ENCODE assay signal across 17 cellular contexts in the genomic region with DNA sequence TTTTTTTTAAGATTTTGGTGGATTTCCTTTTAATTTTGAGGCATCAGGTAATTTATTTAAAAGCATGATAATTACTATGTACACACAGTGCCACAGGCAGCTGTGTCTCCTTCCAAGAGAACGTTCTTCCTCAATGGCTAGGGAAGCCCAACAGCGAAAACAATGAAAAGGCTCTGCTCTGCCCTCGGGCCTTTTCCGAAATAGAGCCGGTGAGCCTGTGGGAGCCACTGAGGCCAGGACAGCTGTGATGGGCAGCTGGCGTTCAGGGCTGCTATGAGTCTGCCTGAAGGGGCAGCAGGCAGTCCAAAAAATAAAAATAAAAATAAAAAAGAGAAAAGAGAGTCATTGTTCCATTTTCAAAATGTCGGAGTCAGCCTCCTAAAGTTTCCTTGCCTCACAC.
DNase-seq lines count a peak whose midpoint lies in the region; ATAC-seq and TF ChIP-seq lines count a peak whose summit lies in the region.
"Had no signal": no experiment of that assay in that cellular context is flagged by ENCODE, and none has a peak within 500 bp of the region (broad histone marks: within the 10 kb centered on the region; RNA-seq: fewer than 3 reads in every experiment).

No MANE protein-coding gene starts in this region.

- no peak overlapping the region for H3K4me3 ChIP-seq in psoas muscle
- H3K4me3 ChIP-seq: BLaER1, GM23248, HAP-1 had no signal

- no peaks in the 10 kb centered on the region for H3K27me3 ChIP-seq in psoas muscle (ENCODE audit: insufficient read depth in 3 of 3, low read length in 2 of 3)
- H3K27me3 ChIP-seq: BLaER1 had no signal

- peak overlapping the region; percentile 3 for H3K27ac ChIP-seq in psoas muscle
- H3K27ac ChIP-seq: BLaER1, GM23248 had no signal

- H3K9me3 ChIP-seq in psoas muscle: no peaks in the 10 kb centered on the region
- H3K9me3 ChIP-seq: HAP-1 had no signal

- WGBS in psoas muscle, 3 donors: 49 to 71% (median 57%) methylated on average over 7 of the region's 7 CpGs

- intact Hi-C loops in psoas muscle (cut with DNase I): no loop called here

- H3K4me1 ChIP-seq in psoas muscle: peaks cover 10% of the 10 kb centered on the region
- H3K4me1 ChIP-seq: HAP-1 had no signal

- TF ChIP-seq CTCF in psoas muscle (IDR thresholded peaks at IDR 0.05): no peak

- DNase-seq in NCI-H1436 (lab: John Stamatoyannopoulos, UW) (peak; percentile 18), NCI-H1436 treated with DMSO at 0.1 percent for 48 hours (lab: John Stamatoyannopoulos, UW) (no peak), ELF-1 (ENCODE audit: low read depth, low spot score) (peak; percentile 60), NCI-H69 (lab: John Stamatoyannopoulos, UW) (peak; percentile 99), psoas muscle (no peak), NCI-H1105 (lab: John Stamatoyannopoulos, UW) (no peak), NCI-H345 treated with DMSO at 0.1 percent for 48 hours (lab: John Stamatoyannopoulos, UW; ENCODE audit: unreplicated experiment) (no peak)
- DNase-seq: 8988T; CD8-positive, alpha-beta memory T cell; COR-L47; DMS 273 treated with DMSO at 0.1 percent for 48 hours; DND-41; EL; GM23248 had no signal

- H3K36me3 ChIP-seq in psoas muscle (ENCODE audit: insufficient read depth in 1 of 2, low read depth in 1 of 2): no peaks in the 10 kb centered on the region
- H3K36me3 ChIP-seq: BLaER1, HAP-1 had no signal

- ATAC-seq in psoas muscle: no peak
- ATAC-seq: HepG2 had no signal

Comparison
In these comparisons a context has a peak if more than half of its experiments do, and no peak if none do; other contexts are left out.
1. DNase-seq: peak in NCI-H1436 (single experiment), ELF-1 (single experiment) and NCI-H69 (single experiment); none in NCI-H1436 treated with DMSO at 0.1 percent for 48 hours (single experiment), psoas muscle (0 of 2), NCI-H1105 (single experiment) and NCI-H345 treated with DMSO at 0.1 percent for 48 hours (single experiment).